Comparison of ENCODE assay signal across 1 cellular context in the genomic region with DNA sequence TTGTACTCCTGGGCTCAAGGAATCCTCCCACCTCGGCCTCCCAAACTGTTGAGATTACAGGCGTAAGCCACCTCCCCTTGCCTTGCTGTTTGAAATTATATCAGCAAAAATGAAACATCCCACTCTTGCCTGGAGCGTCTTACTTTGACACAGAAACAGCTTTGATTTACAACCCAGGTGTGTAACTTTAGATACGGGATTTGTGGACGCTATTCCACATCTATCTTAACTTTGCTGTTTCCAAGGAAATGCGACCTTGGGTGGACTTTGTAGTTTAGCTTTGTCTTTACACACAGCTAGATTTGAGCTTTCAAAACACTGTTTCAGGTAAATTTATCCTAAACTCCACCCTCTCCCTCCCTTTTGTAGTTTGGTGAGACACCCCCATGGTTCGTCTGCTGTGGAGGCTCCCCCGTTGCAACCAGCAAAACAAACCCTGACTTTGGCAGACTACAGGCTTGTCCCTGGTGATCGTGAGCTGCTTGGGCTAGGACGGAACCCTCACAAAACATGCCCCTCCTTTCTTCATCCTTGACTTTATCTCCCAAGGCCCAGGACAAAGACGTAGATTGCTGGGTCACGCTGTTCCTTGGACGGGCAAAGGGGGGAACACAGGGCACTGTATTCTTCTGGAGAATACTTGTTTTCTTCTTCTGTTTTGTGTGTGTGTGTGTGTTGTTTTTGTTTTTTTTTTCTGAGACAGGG.
TF ChIP-seq lines count a peak whose summit lies in the region.

No MANE protein-coding gene starts in this region.

TF ChIP-seq in K562, 482 proteins besides CTCF, POLR2A, EP300 and RAD21 (continued from another document):
- TF ChIP-seq, protein P1, sequence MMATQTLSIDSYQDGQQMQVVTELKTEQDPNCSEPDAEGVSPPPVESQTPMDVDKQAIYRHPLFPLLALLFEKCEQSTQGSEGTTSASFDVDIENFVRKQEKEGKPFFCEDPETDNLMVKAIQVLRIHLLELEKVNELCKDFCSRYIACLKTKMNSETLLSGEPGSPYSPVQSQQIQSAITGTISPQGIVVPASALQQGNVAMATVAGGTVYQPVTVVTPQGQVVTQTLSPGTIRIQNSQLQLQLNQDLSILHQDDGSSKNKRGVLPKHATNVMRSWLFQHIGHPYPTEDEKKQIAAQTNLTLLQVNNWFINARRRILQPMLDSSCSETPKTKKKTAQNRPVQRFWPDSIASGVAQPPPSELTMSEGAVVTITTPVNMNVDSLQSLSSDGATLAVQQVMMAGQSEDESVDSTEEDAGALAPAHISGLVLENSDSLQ (IDR thresholded peaks at IDR 0.05): peak; percentile 78
- TF ChIP-seq RAD51 (IDR thresholded peaks at IDR 0.05; ENCODE audit: borderline replicate concordance, low read depth) (no peak), ZBTB12 (CRISPR knock-in tag; IDR thresholded peaks at IDR 0.05) (no peak), ZNF717 (CRISPR knock-in tag; IDR thresholded peaks at IDR 0.05) (no peak), ARID1B (IDR thresholded peaks at IDR 0.05) (peak; percentile 50), CBFB (CRISPR knock-in tag; IDR thresholded peaks at IDR 0.05) (no peak), E2F3 (CRISPR knock-in tag; IDR thresholded peaks at IDR 0.05) (no peak), OTX1 (CRISPR knock-in tag; IDR thresholded peaks at IDR 0.05) (no peak), COPS2 (conservative IDR thresholded peaks at IDR 0.05) (no peak), SRF (CRISPR knock-in tag; IDR thresholded peaks at IDR 0.05) (no peak), TCF7 (IDR thresholded peaks at IDR 0.05; ENCODE audit: borderline replicate concordance) (no peak), ZNF175 (CRISPR knock-in tag; IDR thresholded peaks at IDR 0.05; ENCODE audit: low read depth) (no peak), ZNF668 (CRISPR knock-in tag; IDR thresholded peaks at IDR 0.05) (no peak), ZEB2 (IDR thresholded peaks at IDR 0.05) (0 out of 2 replicates have a peak, but pooled peaks have one; percentile 16), ZNF695 (CRISPR knock-in tag; IDR thresholded peaks at IDR 0.05) (no peak), ZNF121 (CRISPR knock-in tag; conservative IDR thresholded peaks at IDR 0.05) (no peak), GTF2E2 (tag; IDR thresholded peaks at IDR 0.05) (no peak)
- TF ChIP-seq, protein P2, sequence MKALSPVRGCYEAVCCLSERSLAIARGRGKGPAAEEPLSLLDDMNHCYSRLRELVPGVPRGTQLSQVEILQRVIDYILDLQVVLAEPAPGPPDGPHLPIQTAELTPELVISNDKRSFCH (CRISPR knock-in tag; IDR thresholded peaks at IDR 0.05): no peak
- TF ChIP-seq, protein P2 (tag; IDR thresholded peaks at IDR 0.05): no peak
